24 cellular contexts compared by ENCODE assay signal in genomic region chr11:23103403-23103802, GRCh38.
"Had no signal": no experiment of that assay in that cellular context is flagged by ENCODE, and none has a peak within 500 bp of the region (broad histone marks: within the 10 kb centered on the region; RNA-seq: fewer than 3 reads in every experiment).

No MANE protein-coding gene starts in this region.

- H3K4me3 ChIP-seq: dorsolateral prefrontal cortex, prostate gland, right atrium auricular region, testis, tibial artery had no signal

- H3K4me1 ChIP-seq: prostate gland, right atrium auricular region, testis had no signal

- ATAC-seq: esophagus mucosa; left lobe of liver; naive thymus-derived CD8-positive, alpha-beta T cell; sciatic nerve; stimulated activated memory B cell treated with anti-CD40 and anti-IgM and Interleukin-4, amounts not matched to agents 10 μg/mL and 1 μg/mL and 100 μg/mL, for 72 hours; stimulated activated naive CD8-positive, alpha-beta T cell treated with anti-CD3 and anti-CD28 coated beads, Interleukin-15, Interleukin-2, amounts not matched to agents 100 U/mL and 50 U/mL, for 24 hours had no signal

- H3K4me1 Mint-ChIP-seq: immature natural killer cell; naive thymus-derived CD8-positive, alpha-beta T cell; nephron progenitor cell; stimulated activated memory B cell treated with anti-CD40 and anti-IgM and Interleukin-4, amounts not matched to agents 10 μg/mL and 1 μg/mL and 100 μg/mL, for 72 hours had no signal

- H3K36me3 ChIP-seq: prostate gland, right atrium auricular region, tibial artery had no signal

- H3K27ac ChIP-seq: dorsolateral prefrontal cortex, epithelial cell of prostate, prostate gland, right atrium auricular region, testis, tibial artery had no signal

- H3K36me3 Mint-ChIP-seq: stimulated activated memory B cell treated with anti-CD40 and anti-IgM and Interleukin-4, amounts not matched to agents 10 μg/mL and 1 μg/mL and 100 μg/mL, for 72 hours had no signal

- H3K4me3 Mint-ChIP-seq: immature natural killer cell; naive thymus-derived CD8-positive, alpha-beta T cell; nephron progenitor cell; stimulated activated memory B cell treated with anti-CD40 and anti-IgM and Interleukin-4, amounts not matched to agents 10 μg/mL and 1 μg/mL and 100 μg/mL, for 72 hours; type B pancreatic cell had no signal

- H3K27me3 Mint-ChIP-seq: naive thymus-derived CD8-positive, alpha-beta T cell; stimulated activated memory B cell treated with anti-CD40 and anti-IgM and Interleukin-4, amounts not matched to agents 10 μg/mL and 1 μg/mL and 100 μg/mL, for 72 hours; type B pancreatic cell had no signal

- DNase-seq: dorsolateral prefrontal cortex; effector CD4-positive, alpha-beta T cell; foreskin melanocyte; hypothalamus; immature natural killer cell; mesenchymal stem cell; midbrain; naive thymus-derived CD8-positive, alpha-beta T cell; nephron progenitor cell; nucleus accumbens; stimulated activated CD4-positive, alpha-beta T cell treated with anti-CD3 and anti-CD28 coated beads, Interleukin-2, amount 100 ng/mL, for 24 hours; stimulated activated CD4-positive, alpha-beta T cell treated with anti-CD3 and anti-CD28 coated beads, Interleukin-4, amount 100 ng/mL, for 24 hours; stimulated activated naive CD8-positive, alpha-beta T cell treated with anti-CD3 and anti-CD28 coated beads, Interleukin-15, Interleukin-2, amounts not matched to agents 100 U/mL and 50 U/mL, for 24 hours; substantia nigra; testis; tibial artery had no signal

- H3K27ac Mint-ChIP-seq: immature natural killer cell; naive thymus-derived CD8-positive, alpha-beta T cell; nephron progenitor cell; stimulated activated memory B cell treated with anti-CD40 and anti-IgM and Interleukin-4, amounts not matched to agents 10 μg/mL and 1 μg/mL and 100 μg/mL, for 72 hours; type B pancreatic cell had no signal

- H3K27me3 ChIP-seq: dorsolateral prefrontal cortex, right atrium auricular region, testis, tibial artery had no signal

- H3K9me3 Mint-ChIP-seq: nephron progenitor cell, type B pancreatic cell had no signal

- H3K9me3 ChIP-seq: prostate gland, right atrium auricular region, testis, tibial artery had no signal
